In genomic region chr20:544153-544725, GRCh38 we compare ENCODE assay signal across 8 cellular contexts. TPM values are rescaled to one million over a fixed set of nuclear protein-coding genes. Genes with fewer than 3 reads are reported as not detected.
DNase-seq lines count a peak whose midpoint lies in the region; ATAC-seq and TF ChIP-seq lines count a peak whose summit lies in the region.

No MANE protein-coding gene starts in this region.

- H3K4me1 ChIP-seq in ES-I3 (ENCODE audit: insufficient read depth, low read length) = peaks cover 5% of the 10 kb centered on the region; the same call in 1 of the 2 replicates
- peaks cover 2% of the 10 kb centered on the region for H3K4me1 ChIP-seq in fibroblast of lung (ENCODE audit: control insufficient read depth, extremely low read depth, insufficient read depth, low read length)
- H3K4me1 ChIP-seq in prostate gland (replicated peaks) = peaks cover 6% of the 10 kb centered on the region

- H3K27ac ChIP-seq in SK-N-MC (peak overlapping the region; percentile 98), fibroblast of lung (ENCODE audit: insufficient read depth, low read length) (peak overlapping the region; percentile 90), prostate gland (peak overlapping the region; percentile 92 to 93)

- H3K27me3 ChIP-seq in fibroblast of lung (ENCODE audit: control insufficient read depth, insufficient read depth, low read length) = peaks cover 3% of the 10 kb centered on the region
- H3K27me3 ChIP-seq in prostate gland (replicated peaks; ENCODE audit: insufficient read depth) = no peaks in the 10 kb centered on the region

- H2AFZ ChIP-seq in fibroblast of lung (ENCODE audit: low read length) = peak overlapping the region; percentile 30

- WGBS in prostate gland = 46% methylated on average over 6 of the region's 6 CpGs

- H3K4me2 ChIP-seq in fibroblast of lung (ENCODE audit: extremely low read depth, insufficient read depth, low read length) = peak overlapping the region; percentile 18

- no peak for ATAC-seq in HG03025 (IDR thresholded peaks at IDR 0.05; ENCODE audit: low FRiP score, unreplicated experiment)
- no peak for ATAC-seq in HG02852 (IDR thresholded peaks at IDR 0.05; ENCODE audit: unreplicated experiment)
- ATAC-seq in GM18861 (IDR thresholded peaks at IDR 0.05; ENCODE audit: unreplicated experiment) = no peak

- H3K9me3 ChIP-seq in ES-I3 (ENCODE audit: control insufficient read depth, insufficient read depth, low read length) (no peaks in the 10 kb centered on the region), SK-N-MC (ENCODE audit: low read depth, low read length) (peaks cover 26% of the 10 kb centered on the region), fibroblast of lung (ENCODE audit: control insufficient read depth, insufficient read depth, low read depth, low read length) (no peaks in the 10 kb centered on the region), prostate gland (no peaks in the 10 kb centered on the region)

- no peak for DNase-seq in SK-N-MC (ENCODE audit: low read depth, low spot score)
- DNase-seq in fibroblast of lung (ENCODE audit: low read depth in 2 of 2) = no peak
- no peak for DNase-seq in prostate gland (ENCODE audit: low spot score)
- no peak for DNase-seq in stimulated activated naive CD4-positive, alpha-beta T cell (lab: John Stamatoyannopoulos, UW)

- H3K9ac ChIP-seq in ES-I3 (ENCODE audit: low read depth, low read length) (peak overlapping the region; percentile 97; the same call in 1 of the 2 replicates), SK-N-MC (ENCODE audit: insufficient read length) (peak overlapping the region; percentile 99), fibroblast of lung (ENCODE audit: insufficient read depth, low read length) (no peak overlapping the region)

- TF ChIP-seq CTCF in fibroblast of lung (conservative IDR thresholded peaks at IDR 0.05 in 1 of 2, IDR thresholded peaks at IDR 0.05 in 1 of 2; ENCODE audit: low read depth in 1 of 2, low read length in 2 of 2) = no peak
- no peak for TF ChIP-seq CTCF in prostate gland (IDR thresholded peaks at IDR 0.05)

- peak overlapping the region; percentile 96 for H3K4me3 ChIP-seq in SK-N-MC
- H3K4me3 ChIP-seq in fibroblast of lung (replicated peaks in 1 of 4; ENCODE audit: control extremely low read depth in 1 of 4, insufficient read depth in 1 of 4, low read depth in 3 of 4, low read length in 4 of 4) = peak overlapping the region in 2 of 4 experiments; percentile 92 to 98
- H3K4me3 ChIP-seq in prostate gland = no peak overlapping the region

- peaks cover 4% of the 10 kb centered on the region for H4K20me1 ChIP-seq in fibroblast of lung (ENCODE audit: control insufficient read depth, extremely low read depth, insufficient read depth, low read length)

- H3K36me3 ChIP-seq in ES-I3 (ENCODE audit: insufficient read depth, low read length) (no peaks in the 10 kb centered on the region), SK-N-MC (ENCODE audit: insufficient read depth, low read length) (peaks cover 32% of the 10 kb centered on the region), fibroblast of lung (ENCODE audit: control insufficient read depth, insufficient read depth, low read length) (peaks cover 1% of the 10 kb centered on the region), prostate gland (no peaks in the 10 kb centered on the region)

- no peak for TF ChIP-seq POLR2A in prostate gland (IDR thresholded peaks at IDR 0.05)

- intact Hi-C loops in prostate gland (cut with DNase I) = loop anchor here (5.0 to 10.0 kb wide), 2 partner anchors 111 to 137 kb away; partner anchors contain the start of genes RBCK1 and SRXN1

- H3K79me2 ChIP-seq in fibroblast of lung (ENCODE audit: control insufficient read depth, insufficient read depth, low read length) = peaks cover 43% of the 10 kb centered on the region

RNA-seq across cellular contexts. Expression of gene CSNK2A1, which starts 0.6 kb away (rescaled TPM):
- total RNA-seq in fibroblast of lung = 89.4 and 124 TPM in 2 replicates
- polyA plus RNA-seq in fibroblast of lung = 120 and 141 TPM in 2 replicates
- polyA plus RNA-seq in fibroblast of lung (2012) = 73.2 and 84.1 TPM in 2 replicates
- polyA minus RNA-seq in fibroblast of lung (ENCODE audit: low replicate concordance) = 104 and 105 TPM in 2 replicates
- total RNA-seq in prostate gland = 100 to 1,000 TPM in 1 of 2 donors, 10 to 100 TPM in 1; 66.9 to 152 TPM
